Comparison of ENCODE assay signal across 1 cellular context in genomic region chr1:221727146-221728036, GRCh38.
TF ChIP-seq lines count a peak whose summit lies in the region.

No MANE protein-coding gene starts in this region.

TF ChIP-seq in GM12878, 131 proteins besides CTCF, POLR2A, EP300 and RAD21 (continued from another document):
- TF ChIP-seq SKIL (IDR thresholded peaks at IDR 0.05; ENCODE audit: low read depth, poor library complexity, severe bottlenecking) (peak; percentile 17), JUND (IDR thresholded peaks at IDR 0.05; ENCODE audit: low read depth, low read length) (no peak), CBFB (IDR thresholded peaks at IDR 0.05; ENCODE audit: low read depth) (peak; percentile 28; the same call in 1 of the 2 replicates), ZNF687 (IDR thresholded peaks at IDR 0.05) (no peak), NFIC (IDR thresholded peaks at IDR 0.05; ENCODE audit: low read depth, low read length) (peak; percentile 55; the same call in 1 of the 2 replicates)
TF ChIP-seq in GM12878: peak in this region for 4.
